Comparison of ENCODE assay signal across 1 cellular context in the genomic region with DNA sequence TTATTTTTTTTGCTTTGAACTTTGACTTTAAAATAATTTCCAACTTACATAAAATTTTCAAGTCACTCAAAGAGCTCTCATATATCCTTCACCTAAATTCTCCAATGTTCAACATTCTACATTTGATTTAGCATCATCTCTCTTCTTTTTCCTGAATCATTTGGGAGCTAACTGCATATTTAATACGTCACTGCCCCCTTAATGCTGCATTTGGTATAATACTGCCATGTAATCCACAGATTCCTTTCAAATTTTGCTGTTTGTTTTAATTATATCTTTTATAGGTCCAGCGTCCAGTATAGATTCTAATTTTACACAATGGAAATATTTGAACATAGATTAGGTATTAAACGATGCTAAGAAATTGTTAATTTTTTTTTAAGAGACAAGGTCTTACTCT.
TF ChIP-seq lines count a peak whose summit lies in the region.

No MANE protein-coding gene starts in this region.

TF ChIP-seq in GM23338, 12 proteins besides CTCF, POLR2A, EP300 and RAD21 (continued from another document):
- TF ChIP-seq REST (IDR thresholded peaks at IDR 0.05; ENCODE audit: unreplicated experiment) (no peak), NANOG (IDR thresholded peaks at IDR 0.05; ENCODE audit: borderline replicate concordance) (no peak), EZH2phosphoT487 (IDR thresholded peaks at IDR 0.05; ENCODE audit: unreplicated experiment) (no peak), CREB1 (CRISPR knock-in tag; IDR thresholded peaks at IDR 0.05; ENCODE audit: low read depth) (no peak)
- TF ChIP-seq, protein P1, sequence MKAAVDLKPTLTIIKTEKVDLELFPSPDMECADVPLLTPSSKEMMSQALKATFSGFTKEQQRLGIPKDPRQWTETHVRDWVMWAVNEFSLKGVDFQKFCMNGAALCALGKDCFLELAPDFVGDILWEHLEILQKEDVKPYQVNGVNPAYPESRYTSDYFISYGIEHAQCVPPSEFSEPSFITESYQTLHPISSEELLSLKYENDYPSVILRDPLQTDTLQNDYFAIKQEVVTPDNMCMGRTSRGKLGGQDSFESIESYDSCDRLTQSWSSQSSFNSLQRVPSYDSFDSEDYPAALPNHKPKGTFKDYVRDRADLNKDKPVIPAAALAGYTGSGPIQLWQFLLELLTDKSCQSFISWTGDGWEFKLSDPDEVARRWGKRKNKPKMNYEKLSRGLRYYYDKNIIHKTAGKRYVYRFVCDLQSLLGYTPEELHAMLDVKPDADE (IDR thresholded peaks at IDR 0.05): no peak
- TF ChIP-seq, protein P2, sequence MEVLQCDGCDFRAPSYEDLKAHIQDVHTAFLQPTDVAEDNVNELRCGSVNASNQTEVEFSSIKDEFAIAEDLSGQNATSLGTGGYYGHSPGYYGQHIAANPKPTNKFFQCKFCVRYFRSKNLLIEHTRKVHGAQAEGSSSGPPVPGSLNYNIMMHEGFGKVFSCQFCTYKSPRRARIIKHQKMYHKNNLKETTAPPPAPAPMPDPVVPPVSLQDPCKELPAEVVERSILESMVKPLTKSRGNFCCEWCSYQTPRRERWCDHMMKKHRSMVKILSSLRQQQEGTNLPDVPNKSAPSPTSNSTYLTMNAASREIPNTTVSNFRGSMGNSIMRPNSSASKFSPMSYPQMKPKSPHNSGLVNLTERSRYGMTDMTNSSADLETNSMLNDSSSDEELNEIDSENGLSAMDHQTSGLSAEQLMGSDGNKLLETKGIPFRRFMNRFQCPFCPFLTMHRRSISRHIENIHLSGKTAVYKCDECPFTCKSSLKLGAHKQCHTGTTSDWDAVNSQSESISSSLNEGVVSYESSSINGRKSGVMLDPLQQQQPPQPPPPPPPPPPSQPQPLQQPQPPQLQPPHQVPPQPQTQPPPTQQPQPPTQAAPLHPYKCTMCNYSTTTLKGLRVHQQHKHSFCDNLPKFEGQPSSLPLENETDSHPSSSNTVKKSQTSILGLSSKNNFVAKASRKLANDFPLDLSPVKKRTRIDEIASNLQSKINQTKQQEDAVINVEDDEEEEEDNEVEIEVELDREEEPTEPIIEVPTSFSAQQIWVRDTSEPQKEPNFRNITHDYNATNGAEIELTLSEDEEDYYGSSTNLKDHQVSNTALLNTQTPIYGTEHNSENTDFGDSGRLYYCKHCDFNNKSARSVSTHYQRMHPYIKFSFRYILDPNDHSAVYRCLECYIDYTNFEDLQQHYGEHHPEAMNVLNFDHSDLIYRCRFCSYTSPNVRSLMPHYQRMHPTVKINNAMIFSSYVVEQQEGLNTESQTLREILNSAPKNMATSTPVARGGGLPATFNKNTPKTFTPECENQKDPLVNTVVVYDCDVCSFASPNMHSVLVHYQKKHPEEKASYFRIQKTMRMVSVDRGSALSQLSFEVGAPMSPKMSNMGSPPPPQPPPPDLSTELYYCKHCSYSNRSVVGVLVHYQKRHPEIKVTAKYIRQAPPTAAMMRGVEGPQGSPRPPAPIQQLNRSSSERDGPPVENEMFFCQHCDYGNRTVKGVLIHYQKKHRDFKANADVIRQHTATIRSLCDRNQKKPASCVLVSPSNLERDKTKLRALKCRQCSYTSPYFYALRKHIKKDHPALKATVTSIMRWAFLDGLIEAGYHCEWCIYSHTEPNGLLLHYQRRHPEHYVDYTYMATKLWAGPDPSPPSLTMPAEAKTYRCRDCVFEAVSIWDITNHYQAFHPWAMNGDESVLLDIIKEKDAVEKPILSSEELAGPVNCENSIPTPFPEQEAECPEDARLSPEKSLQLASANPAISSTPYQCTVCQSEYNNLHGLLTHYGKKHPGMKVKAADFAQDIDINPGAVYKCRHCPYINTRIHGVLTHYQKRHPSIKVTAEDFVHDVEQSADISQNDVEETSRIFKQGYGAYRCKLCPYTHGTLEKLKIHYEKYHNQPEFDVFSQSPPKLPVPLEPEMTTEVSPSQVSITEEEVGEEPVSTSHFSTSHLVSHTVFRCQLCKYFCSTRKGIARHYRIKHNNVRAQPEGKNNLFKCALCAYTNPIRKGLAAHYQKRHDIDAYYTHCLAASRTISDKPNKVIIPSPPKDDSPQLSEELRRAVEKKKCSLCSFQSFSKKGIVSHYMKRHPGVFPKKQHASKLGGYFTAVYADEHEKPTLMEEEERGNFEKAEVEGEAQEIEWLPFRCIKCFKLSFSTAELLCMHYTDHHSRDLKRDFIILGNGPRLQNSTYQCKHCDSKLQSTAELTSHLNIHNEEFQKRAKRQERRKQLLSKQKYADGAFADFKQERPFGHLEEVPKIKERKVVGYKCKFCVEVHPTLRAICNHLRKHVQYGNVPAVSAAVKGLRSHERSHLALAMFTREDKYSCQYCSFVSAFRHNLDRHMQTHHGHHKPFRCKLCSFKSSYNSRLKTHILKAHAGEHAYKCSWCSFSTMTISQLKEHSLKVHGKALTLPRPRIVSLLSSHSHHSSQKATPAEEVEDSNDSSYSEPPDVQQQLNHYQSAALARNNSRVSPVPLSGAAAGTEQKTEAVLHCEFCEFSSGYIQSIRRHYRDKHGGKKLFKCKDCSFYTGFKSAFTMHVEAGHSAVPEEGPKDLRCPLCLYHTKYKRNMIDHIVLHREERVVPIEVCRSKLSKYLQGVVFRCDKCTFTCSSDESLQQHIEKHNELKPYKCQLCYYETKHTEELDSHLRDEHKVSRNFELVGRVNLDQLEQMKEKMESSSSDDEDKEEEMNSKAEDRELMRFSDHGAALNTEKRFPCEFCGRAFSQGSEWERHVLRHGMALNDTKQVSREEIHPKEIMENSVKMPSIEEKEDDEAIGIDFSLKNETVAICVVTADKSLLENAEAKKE (CRISPR knock-in tag; IDR thresholded peaks at IDR 0.05): no peak
